11 cellular contexts compared by ENCODE assay signal in genomic region chr20:21521596-21522478, GRCh38. TPM values are rescaled to one million over a fixed set of nuclear protein-coding genes. Genes with fewer than 3 reads are reported as not detected.
DNase-seq lines count a peak whose midpoint lies in the region; ATAC-seq, FAIRE-seq and TF ChIP-seq lines count a peak whose summit lies in the region.
"Had no signal": no experiment of that assay in that cellular context is flagged by ENCODE, and none has a peak within 500 bp of the region (broad histone marks: within the 10 kb centered on the region; RNA-seq: fewer than 3 reads in every experiment).

No MANE protein-coding gene starts in this region.

- peaks cover 5% of the 10 kb centered on the region for H3K4me1 Mint-ChIP-seq in activated T-helper 1 cell treated with anti-CD3 and anti-CD28 coated beads, Interleukin-12 subunit alpha, Interleukin-12 subunit beta, Interleukin-2, Interleukin-4 antibody, amounts not matched to agents 30 ng/mL and 10 ng/mL and 1 ng/mL, durations not matched to agents 14 hours and 24 hours and 36 hours (ENCODE audit: low read depth)

- no peak overlapping the region for H3K27ac ChIP-seq in left ventricle myocardium inferior (replicated peaks)

- H3K4me3 ChIP-seq in left ventricle myocardium inferior: peak overlapping the region; percentile 41

- no peak for FAIRE-seq in urothelium cell line (lab: Jason Lieb, UNC)

- peaks cover 100% of the 10 kb centered on the region for H3K27me3 ChIP-seq in left ventricle myocardium inferior (ENCODE audit: low read depth)

- no peaks in the 10 kb centered on the region for H3K9me3 Mint-ChIP-seq in activated T-helper 1 cell treated with anti-CD3 and anti-CD28 coated beads, Interleukin-12 subunit alpha, Interleukin-12 subunit beta, Interleukin-2, Interleukin-4 antibody, amounts not matched to agents 30 ng/mL and 10 ng/mL and 1 ng/mL, durations not matched to agents 14 hours and 24 hours and 36 hours
- H3K9me3 Mint-ChIP-seq: activated naive CD4-positive, alpha-beta T cell treated with anti-CD3 and anti-CD28 coated beads for 36 hours; CD8-positive, alpha-beta memory T cell had no signal

- H3K27me3 Mint-ChIP-seq in activated T-helper 1 cell treated with anti-CD3 and anti-CD28 coated beads, Interleukin-12 subunit alpha, Interleukin-12 subunit beta, Interleukin-2, Interleukin-4 antibody, amounts not matched to agents 30 ng/mL and 10 ng/mL and 1 ng/mL, durations not matched to agents 14 hours and 24 hours and 36 hours (ENCODE audit: insufficient read depth): peaks cover 83% of the 10 kb centered on the region

- H3K27ac Mint-ChIP-seq in activated T-helper 1 cell treated with anti-CD3 and anti-CD28 coated beads, Interleukin-12 subunit alpha, Interleukin-12 subunit beta, Interleukin-2, Interleukin-4 antibody, amounts not matched to agents 30 ng/mL and 10 ng/mL and 1 ng/mL, durations not matched to agents 14 hours and 24 hours and 36 hours: peak overlapping the region; percentile 76
- H3K27ac Mint-ChIP-seq: activated naive CD4-positive, alpha-beta T cell treated with anti-CD3 and anti-CD28 coated beads for 36 hours had no signal

- no peak for TF ChIP-seq CTCF in left ventricle myocardium inferior (IDR thresholded peaks at IDR 0.05; ENCODE audit: borderline replicate concordance)

- no peaks in the 10 kb centered on the region for H3K36me3 ChIP-seq in left ventricle myocardium inferior

- H3K4me1 ChIP-seq in left ventricle myocardium inferior: peaks cover 27% of the 10 kb centered on the region

- DNase-seq in left ventricle myocardium inferior (no peak), cardiac septum (ENCODE audit: low spot score) (no peak), left lobe of liver (ENCODE audit: low spot score) (no peak), urothelium cell line (ENCODE audit: low spot score) (peak; percentile 20), NCI-H1930 (lab: John Stamatoyannopoulos, UW) (no peak), SW 1271 (lab: John Stamatoyannopoulos, UW) (no peak)
- DNase-seq in activated T-helper 1 cell treated with anti-CD3 and anti-CD28 coated beads, Interleukin-12 subunit alpha, Interleukin-12 subunit beta, Interleukin-2, Interleukin-4 antibody, amounts not matched to agents 30 ng/mL and 10 ng/mL and 1 ng/mL, durations not matched to agents 14 hours and 24 hours and 36 hours (ENCODE audit: low spot score): no peak
- DNase-seq in activated CD4-positive, CD25-positive, alpha-beta regulatory T cell (lab: John Stamatoyannopoulos, UW): no peak
- DNase-seq: activated naive CD4-positive, alpha-beta T cell treated with anti-CD3 and anti-CD28 coated beads for 36 hours; CD8-positive, alpha-beta memory T cell; GOT3 had no signal

- intact Hi-C loops in left ventricle myocardium inferior (cut with micrococcal nuclease): no loop called here
- intact Hi-C loops in cardiac septum (cut with DNase I): no loop called here
- intact Hi-C loops in activated T-helper 1 cell treated with anti-CD3 and anti-CD28 coated beads, Interleukin-12 subunit alpha, Interleukin-12 subunit beta, Interleukin-2, Interleukin-4 antibody, amounts not matched to agents 30 ng/mL and 10 ng/mL and 1 ng/mL, durations not matched to agents 14 hours and 24 hours and 36 hours (cut with micrococcal nuclease): loop anchor here (1.0 to 2.0 kb wide), 3 partner anchors 11 to 1055 kb away; no protein-coding TSS in a partner anchor

- no peak overlapping the region for H3K4me3 Mint-ChIP-seq in activated T-helper 1 cell treated with anti-CD3 and anti-CD28 coated beads, Interleukin-12 subunit alpha, Interleukin-12 subunit beta, Interleukin-2, Interleukin-4 antibody, amounts not matched to agents 30 ng/mL and 10 ng/mL and 1 ng/mL, durations not matched to agents 14 hours and 24 hours and 36 hours

- H3K9me3 ChIP-seq in left ventricle myocardium inferior (replicated peaks): no peaks in the 10 kb centered on the region

- ATAC-seq in left lobe of liver: peak; percentile 14

- H3K36me3 Mint-ChIP-seq in activated T-helper 1 cell treated with anti-CD3 and anti-CD28 coated beads, Interleukin-12 subunit alpha, Interleukin-12 subunit beta, Interleukin-2, Interleukin-4 antibody, amounts not matched to agents 30 ng/mL and 10 ng/mL and 1 ng/mL, durations not matched to agents 14 hours and 24 hours and 36 hours (ENCODE audit: low read depth): peaks cover 2% of the 10 kb centered on the region
- H3K36me3 Mint-ChIP-seq: CD8-positive, alpha-beta memory T cell had no signal

RNA-seq across cellular contexts. Expression of gene NKX2-2, which starts 8.0 kb away (rescaled TPM):
- total RNA-seq in left ventricle myocardium inferior: not detected
- 0.11 TPM for total RNA-seq in cardiac septum
- not detected in 2 replicates for total RNA-seq in activated T-helper 1 cell treated with anti-CD3 and anti-CD28 coated beads, Interleukin-12 subunit alpha, Interleukin-12 subunit beta, Interleukin-2, Interleukin-4 antibody, amounts not matched to agents 30 ng/mL and 10 ng/mL and 1 ng/mL, durations not matched to agents 14 hours and 24 hours and 36 hours
- not detected for total RNA-seq in left lobe of liver
- total RNA-seq: activated naive CD4-positive, alpha-beta T cell treated with anti-CD3 and anti-CD28 coated beads for 36 hours; CD8-positive, alpha-beta memory T cell had no signal
